ENCODE assay signal across 9 cellular contexts in the genomic region with DNA sequence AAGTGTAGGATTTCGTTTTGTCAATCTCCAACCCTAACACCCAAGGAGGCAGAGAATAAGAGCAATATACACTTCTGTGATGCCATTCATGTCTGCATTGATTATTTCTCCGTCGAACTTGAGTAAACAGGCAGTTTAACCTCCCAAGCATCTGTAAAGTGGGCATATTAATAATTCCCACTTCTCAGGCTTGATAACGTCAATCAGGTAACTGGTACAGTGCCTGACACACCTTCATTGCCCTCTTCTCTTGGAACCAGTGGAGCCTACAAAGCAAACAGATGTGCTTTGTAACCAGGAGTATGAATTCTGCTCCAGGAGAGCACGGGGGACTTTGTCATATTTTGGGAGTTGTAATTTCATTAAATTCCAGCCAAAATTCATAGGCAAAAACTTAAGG. TPM values are rescaled to one million over a fixed set of nuclear protein-coding genes. Genes with fewer than 3 reads are reported as not detected.
DNase-seq lines count a peak whose midpoint lies in the region; ATAC-seq, FAIRE-seq and TF ChIP-seq lines count a peak whose summit lies in the region.
"Had no signal": no experiment of that assay in that cellular context is flagged by ENCODE, and none has a peak within 500 bp of the region (broad histone marks: within the 10 kb centered on the region; RNA-seq: fewer than 3 reads in every experiment).

No MANE protein-coding gene starts in this region.

- H3K9me3 ChIP-seq in HepG2 (ENCODE audit: low read length) (no peaks in the 10 kb centered on the region), thoracic aorta (no peaks in the 10 kb centered on the region)

- TF ChIP-seq RAD21 in HepG2 (CRISPR knock-in tag; IDR thresholded peaks at IDR 0.05), result no peak

- in situ Hi-C loops in HepG2 (cut with HindIII; ENCODE audit: extremely low pct_ligation_motif_present, low pct_unique_long_range_greater_than_20kb), result loop anchor here (25.0 kb wide), 1 partner anchor 709 kb away; the partner anchor contains the start of gene ATMIN

- POLR2A ChIA-PET in activated naive CD8-positive, alpha-beta T cell treated with anti-CD3 and anti-CD28 coated beads, Interleukin-2, amount 10 ng/mL, durations not matched to agents 7 days and 5 days (lab: Charles Lee), result no interaction called here
- POLR2A ChIA-PET in HepG2 (lab: Yijun Ruan, JAX), result no interaction called here

- peak overlapping the region; percentile 86 for H3K4me2 ChIP-seq in HepG2 (ENCODE audit: low read depth, low read length)

- H3K27ac ChIP-seq in HepG2 (ENCODE audit: extremely low read length, insufficient read depth, low read length) (no peak overlapping the region), thoracic aorta (no peak overlapping the region)

- WGBS in HepG2 (ENCODE audit: low lambda C conversion rate), result 27% methylated on average over 5 of the region's 5 CpGs

- no peaks in the 10 kb centered on the region for H3K36me3 ChIP-seq in HepG2 (replicated peaks in 1 of 2; ENCODE audit: control insufficient read depth in 1 of 2, insufficient read depth in 2 of 2, low read length in 2 of 2)
- no peaks in the 10 kb centered on the region for H3K36me3 ChIP-seq in thoracic aorta

- peaks cover 13% of the 10 kb centered on the region for H3K4me1 Mint-ChIP-seq in activated naive CD4-positive, alpha-beta T cell treated with anti-CD3 and anti-CD28 coated beads for 36 hours (ENCODE audit: low read depth)
- peaks cover 16% of the 10 kb centered on the region for H3K4me1 Mint-ChIP-seq in activated naive CD8-positive, alpha-beta T cell treated with anti-CD3 and anti-CD28 coated beads, Interleukin-2, amount 10 ng/mL, durations not matched to agents 7 days and 5 days

- BruUV-seq in HepG2 (replicated peaks; lab: Mats Ljungman, UMichigan), result no TSS peak

- ATAC-seq in activated naive CD8-positive, alpha-beta T cell treated with anti-CD3 and anti-CD28 coated beads, Interleukin-2, amount 10 ng/mL, durations not matched to agents 7 days and 5 days (ENCODE audit: low read depth), result no peak
- ATAC-seq in HepG2 (no peak), thoracic aorta (ENCODE audit: insufficient number of reproducible peaks, low FRiP score, low read depth) (no peak), omental fat pad (ENCODE audit: low FRiP score) (no peak)

- H4K20me1 ChIP-seq in HepG2 (ENCODE audit: insufficient read depth, low read length), result no peaks in the 10 kb centered on the region

- no peak overlapping the region for H2AFZ ChIP-seq in HepG2 (ENCODE audit: low read length)

- no peak for TF ChIP-seq POLR2A in HepG2 (IDR thresholded peaks at IDR 0.05; ENCODE audit: insufficient read depth in 1 of 2, low read depth in 2 of 2, low read length in 2 of 2)

- no peaks in the 10 kb centered on the region for H3K27me3 Mint-ChIP-seq in activated naive CD4-positive, alpha-beta T cell treated with anti-CD3 and anti-CD28 coated beads for 36 hours (ENCODE audit: low read depth)
- peaks cover 9% of the 10 kb centered on the region for H3K27me3 Mint-ChIP-seq in activated naive CD8-positive, alpha-beta T cell treated with anti-CD3 and anti-CD28 coated beads, Interleukin-2, amount 10 ng/mL, durations not matched to agents 7 days and 5 days

- H3K4me3 ChIP-seq in HepG2 (replicated peaks in 1 of 3; ENCODE audit: insufficient read depth in 1 of 3, low read depth in 2 of 3, low read length in 3 of 3) (peak overlapping the region in 2 of 3 experiments; percentile 35 to 73; a peak in 3 of 6 replicates), thoracic aorta (peak overlapping the region; percentile 62)

- DNase-seq in activated naive CD4-positive, alpha-beta T cell treated with anti-CD3 and anti-CD28 coated beads for 36 hours, result no peak
- DNase-seq in activated naive CD4-positive, alpha-beta T cell treated with anti-CD3 and anti-CD28 coated beads, Interleukin-2, amount 50 U/mL, for 16 hours, result no peak
- DNase-seq in activated naive CD8-positive, alpha-beta T cell treated with anti-CD3 and anti-CD28 coated beads, Interleukin-2, amount 10 ng/mL, durations not matched to agents 7 days and 5 days, result no peak
- DNase-seq in HepG2 (ENCODE audit: low spot score) (no peak), thoracic aorta (ENCODE audit: low spot score) (no peak), omental fat pad (ENCODE audit: low spot score) (no peak)
- DNase-seq in stimulated activated CD4-positive, alpha-beta T cell treated with anti-CD3 and anti-CD28 coated beads, Interleukin-12 subunit alpha, Interleukin-12 subunit beta, amount 100 ng/mL, for 4 hours, result no peak
- DNase-seq in NK-92 treated with Interleukin-12 subunit alpha and Interleukin-12 subunit beta, amount 100 ng/mL, for 24 hours (lab: John Stamatoyannopoulos, UW), result no peak
- DNase-seq: COR-L47 had no signal

- H3K79me2 ChIP-seq in HepG2 (ENCODE audit: insufficient read depth, low read length), result no peaks in the 10 kb centered on the region

- intact Hi-C loops in activated naive CD4-positive, alpha-beta T cell treated with anti-CD3 and anti-CD28 coated beads for 36 hours (cut with micrococcal nuclease), result loop anchor here (2.0 kb wide), 2 partner anchors 52 to 128 kb away; no protein-coding TSS in a partner anchor
- intact Hi-C loops in HepG2 (cut with micrococcal nuclease; ENCODE audit: unreplicated experiment), result no loop called here

- TF ChIP-seq CTCF in HepG2 (CRISPR knock-in tag; IDR thresholded peaks at IDR 0.05) (no peak), thoracic aorta (IDR thresholded peaks at IDR 0.05) (no peak), omental fat pad (IDR thresholded peaks at IDR 0.05) (no peak)

- TF ChIP-seq EP300 in HepG2 (IDR thresholded peaks at IDR 0.05; ENCODE audit: low read depth in 2 of 2, low read length in 2 of 2) (no peak), HepG2 (CRISPR knock-in tag; IDR thresholded peaks at IDR 0.05; ENCODE audit: borderline replicate concordance) (no peak)

- CTCF ChIA-PET in activated naive CD4-positive, alpha-beta T cell treated with anti-CD3 and anti-CD28 coated beads for 36 hours (lab: Charles Lee), result no interaction called here
- CTCF ChIA-PET in HepG2 (lab: Yijun Ruan, JAX; ENCODE audit: low intra/inter-chr PET ratio, low total read pairs), result no interaction called here

- no peak overlapping the region for H3K9ac ChIP-seq in HepG2 (ENCODE audit: insufficient read depth, low read depth, low read length)

- H3K27ac Mint-ChIP-seq in activated naive CD4-positive, alpha-beta T cell treated with anti-CD3 and anti-CD28 coated beads for 36 hours, result peak overlapping the region; percentile 82
- H3K27ac Mint-ChIP-seq in activated naive CD8-positive, alpha-beta T cell treated with anti-CD3 and anti-CD28 coated beads, Interleukin-2, amount 10 ng/mL, durations not matched to agents 7 days and 5 days, result no peak overlapping the region

- H3K9me3 Mint-ChIP-seq in activated naive CD4-positive, alpha-beta T cell treated with anti-CD3 and anti-CD28 coated beads for 36 hours, result no peaks in the 10 kb centered on the region
- no peaks in the 10 kb centered on the region for H3K9me3 Mint-ChIP-seq in activated naive CD8-positive, alpha-beta T cell treated with anti-CD3 and anti-CD28 coated beads, Interleukin-2, amount 10 ng/mL, durations not matched to agents 7 days and 5 days

- FAIRE-seq in HepG2 (lab: Jason Lieb, UNC), result no peak

- H3K27me3 ChIP-seq in HepG2 (ENCODE audit: control insufficient read depth in 1 of 2, insufficient read depth in 2 of 2, low read length in 2 of 2), result peaks cover 2 to 27% of the 10 kb centered on the region in 2 experiments; a peak in 4 of 5 replicates
- H3K27me3 ChIP-seq in thoracic aorta (replicated peaks; ENCODE audit: insufficient read depth), result no peaks in the 10 kb centered on the region

- peaks cover 12% of the 10 kb centered on the region for H3K4me1 ChIP-seq in HepG2 (ENCODE audit: insufficient read depth, low read length)
- H3K4me1 ChIP-seq in thoracic aorta (ENCODE audit: control insufficient read depth in 1 of 2, low read depth in 2 of 2), result peaks cover 2 to 7% of the 10 kb centered on the region in 2 donors

- H3K4me3 Mint-ChIP-seq in activated naive CD4-positive, alpha-beta T cell treated with anti-CD3 and anti-CD28 coated beads for 36 hours, result peak overlapping the region; percentile 78
- peak overlapping the region; percentile 85 for H3K4me3 Mint-ChIP-seq in activated naive CD8-positive, alpha-beta T cell treated with anti-CD3 and anti-CD28 coated beads, Interleukin-2, amount 10 ng/mL, durations not matched to agents 7 days and 5 days

- H3K36me3 Mint-ChIP-seq in activated naive CD4-positive, alpha-beta T cell treated with anti-CD3 and anti-CD28 coated beads for 36 hours (ENCODE audit: low read depth), result no peaks in the 10 kb centered on the region
- H3K36me3 Mint-ChIP-seq in activated naive CD8-positive, alpha-beta T cell treated with anti-CD3 and anti-CD28 coated beads, Interleukin-2, amount 10 ng/mL, durations not matched to agents 7 days and 5 days, result no peaks in the 10 kb centered on the region

RNA-seq across cellular contexts. Expression of gene PLCG2, which starts 32.5 kb away (rescaled TPM):
- total RNA-seq in activated naive CD4-positive, alpha-beta T cell treated with anti-CD3 and anti-CD28 coated beads for 36 hours, result 10 to 100 TPM; 12.0 to 13.4 TPM
- 10 to 100 TPM; 13.5 to 15.2 TPM for total RNA-seq in activated naive CD8-positive, alpha-beta T cell treated with anti-CD3 and anti-CD28 coated beads, Interleukin-2, amount 10 ng/mL, durations not matched to agents 7 days and 5 days
- total RNA-seq in HepG2 (2016; rRNA removed; fragmentation: Illumina TruSeq; extraction: Trizol), result 0.13 TPM in 1 of 2 replicates, not detected in the other
- total RNA-seq in HepG2 (2016; cell fraction: cytosol; rRNA removed; fragmentation: Illumina TruSeq; extraction: Trizol; ENCODE audit: low read depth), result under 0.01 TPM in 1 of 2 replicates, not detected in the other
- total RNA-seq in HepG2 (2016; cell fraction: insoluble cytoplasmic fraction; rRNA removed; fragmentation: Illumina TruSeq; extraction: Trizol), result 0.06 TPM in 1 of 2 replicates, not detected in the other
- not detected in 2 replicates for total RNA-seq in HepG2 (2016; cell fraction: membrane; rRNA removed; fragmentation: Illumina TruSeq; extraction: Trizol)
- not detected in 2 replicates for total RNA-seq in HepG2 (2016; cell fraction: nucleus; rRNA removed; fragmentation: Illumina TruSeq; extraction: Trizol)
- polyA plus RNA-seq in HepG2 (2011; rRNA removed), result 0.18 and 0.63 TPM in 2 replicates
- 0.31 and 0.46 TPM in 2 replicates for polyA plus RNA-seq in HepG2 (2011; cell fraction: cytosol; rRNA removed)
- 1.1 and 2.2 TPM in 2 replicates for polyA plus RNA-seq in HepG2 (2011; cell fraction: nucleus; rRNA removed)
- 1.6 and 2.5 TPM in 2 replicates for polyA plus RNA-seq in HepG2 (2012)
- polyA plus RNA-seq in HepG2 (2016; cell fraction: cytosol; fragmentation: Illumina TruSeq; extraction: Trizol; ENCODE audit: low read depth), result not detected in 2 replicates
- not detected in 2 replicates for polyA plus RNA-seq in HepG2 (2016; cell fraction: insoluble cytoplasmic fraction; fragmentation: Illumina TruSeq; extraction: Trizol; ENCODE audit: low read depth)
- not detected in 2 replicates for polyA plus RNA-seq in HepG2 (2016; cell fraction: membrane; fragmentation: Illumina TruSeq; extraction: Trizol; ENCODE audit: low read depth)
- not detected in 2 replicates for polyA plus RNA-seq in HepG2 (2016; cell fraction: nucleus; fragmentation: Illumina TruSeq; extraction: Trizol; ENCODE audit: insufficient read depth, low read depth)
- 4.0 and 7.0 TPM in 2 replicates for polyA minus RNA-seq in HepG2 (2011; rRNA and poly(A)+ RNA removed; ENCODE audit: low replicate concordance)
- polyA minus RNA-seq in HepG2 (2011; cell fraction: cytosol; rRNA and poly(A)+ RNA removed), result not detected in 2 replicates
- 1.1 and 2.3 TPM in 2 replicates for polyA minus RNA-seq in HepG2 (2011; cell fraction: nucleus; rRNA and poly(A)+ RNA removed)
- total RNA-seq in thoracic aorta, result 10 to 100 TPM; 11.6 to 30.9 TPM
- total RNA-seq in omental fat pad, result 10 to 100 TPM in 3 of 4 donors, 1 to 10 TPM in 1; 8.3 to 59.6 (median 19.9) TPM

Comparison
In these comparisons a context has a peak if more than half of its experiments do, and no peak if none do; other contexts are left out.
1. RNA of gene PLCG2, which starts 32.5 kb away (total RNA-seq): 11.6 to 30.9 TPM in thoracic aorta, 8.3 to 59.6 TPM in omental fat pad, 13.5 to 15.2 TPM in activated naive CD8-positive, alpha-beta T cell treated with anti-CD3 and anti-CD28 coated beads, Interleukin-2, amount 10 ng/mL, durations not matched to agents 7 days and 5 days and 12.0 to 13.4 TPM in activated naive CD4-positive, alpha-beta T cell treated with anti-CD3 and anti-CD28 coated beads for 36 hours; under 0.01 to 0.13 TPM in HepG2; every median in the first group is over 4 times any median in the second.